ENCODE assay signal across 8 cellular contexts in genomic region chr5:180670586-180671359, GRCh38. TPM values are rescaled to one million over a fixed set of nuclear protein-coding genes. Genes with fewer than 3 reads are reported as not detected.
A peak's percentile ranks its signal among the peaks of the same experiment; 100 is the strongest.
DNase-seq lines count a peak whose midpoint lies in the region; ATAC-seq and TF ChIP-seq lines count a peak whose summit lies in the region.

No MANE protein-coding gene starts in this region.

- intact Hi-C loops in activated CD4-positive, alpha-beta memory T cell treated with anti-CD3 and anti-CD28 coated beads for 36 hours (cut with micrococcal nuclease), result loop anchor here (1.0 to 2.0 kb wide), 2 partner anchors 18 to 48 kb away; no protein-coding TSS in a partner anchor

- H3K9me3 Mint-ChIP-seq in activated CD4-positive, alpha-beta memory T cell treated with anti-CD3 and anti-CD28 coated beads for 36 hours, result no peaks in the 10 kb centered on the region
- H3K9me3 Mint-ChIP-seq in nephron progenitor cell, result no peaks in the 10 kb centered on the region

- no peak for TF ChIP-seq POLR2A in erythroblast (IDR thresholded peaks at IDR 0.05; ENCODE audit: low read length)

- ATAC-seq in esophagus mucosa (no peak), HG02623 (IDR thresholded peaks at IDR 0.05; ENCODE audit: unreplicated experiment) (no peak)

- peaks cover 12% of the 10 kb centered on the region for H3K4me1 Mint-ChIP-seq in activated CD4-positive, alpha-beta memory T cell treated with anti-CD3 and anti-CD28 coated beads for 36 hours (ENCODE audit: low read depth)
- H3K4me1 Mint-ChIP-seq in nephron progenitor cell, result peaks cover 25% of the 10 kb centered on the region

- POLR2A ChIA-PET in activated CD4-positive, alpha-beta memory T cell treated with anti-CD3 and anti-CD28 coated beads for 36 hours (lab: Charles Lee), result no interaction called here

- H3K27ac Mint-ChIP-seq in activated CD4-positive, alpha-beta memory T cell treated with anti-CD3 and anti-CD28 coated beads for 36 hours, result no peak overlapping the region
- H3K27ac Mint-ChIP-seq in nephron progenitor cell, result no peak overlapping the region

- H3K4me3 Mint-ChIP-seq in activated CD4-positive, alpha-beta memory T cell treated with anti-CD3 and anti-CD28 coated beads for 36 hours, result peak overlapping the region; percentile 13
- H3K4me3 Mint-ChIP-seq in nephron progenitor cell, result no peak overlapping the region

- H3K27me3 Mint-ChIP-seq in activated CD4-positive, alpha-beta memory T cell treated with anti-CD3 and anti-CD28 coated beads for 36 hours, result peaks cover 10% of the 10 kb centered on the region
- peaks cover 60% of the 10 kb centered on the region for H3K27me3 Mint-ChIP-seq in nephron progenitor cell (ENCODE audit: low read depth, poor library complexity)

- H3K27ac ChIP-seq in 22Rv1, result no peak overlapping the region

- DNase-seq in GM10266 (ENCODE audit: extremely low spot score) (peak; percentile 71), NCI-H2196 treated with DMSO at 0.1 percent for 48 hours (lab: John Stamatoyannopoulos, UW; ENCODE audit: unreplicated experiment) (peak; percentile 35), erythroblast (lab: John Stamatoyannopoulos, UW) (peak; percentile 71 to 80), nephron progenitor cell (peak; percentile 61)
- DNase-seq in activated CD4-positive, alpha-beta memory T cell treated with anti-CD3 and anti-CD28 coated beads for 36 hours, result peak; percentile 69

- CTCF ChIA-PET in activated CD4-positive, alpha-beta memory T cell treated with anti-CD3 and anti-CD28 coated beads for 36 hours (lab: Charles Lee), result interaction anchor here (0.6 to 1.2 kb wide), 3 partner anchors 9 to 48 kb away, joined by 3 to 4 read pairs (median 3); no protein-coding TSS in a partner anchor

- no peaks in the 10 kb centered on the region for H3K36me3 Mint-ChIP-seq in activated CD4-positive, alpha-beta memory T cell treated with anti-CD3 and anti-CD28 coated beads for 36 hours
- no peaks in the 10 kb centered on the region for H3K36me3 Mint-ChIP-seq in nephron progenitor cell (ENCODE audit: low read depth)

- TF ChIP-seq CTCF in 22Rv1 (IDR thresholded peaks at IDR 0.05) (peak; percentile 91), GM10266 (IDR thresholded peaks at IDR 0.05; ENCODE audit: control insufficient read depth, insufficient read depth, low read depth, missing control alignments) (peak; percentile 74), nephron progenitor cell (IDR thresholded peaks at IDR 0.05) (peak; percentile 80)

RNA-seq across cellular contexts. Expression of gene FLT4, which starts 21.4 kb away (rescaled TPM):
- total RNA-seq in activated CD4-positive, alpha-beta memory T cell treated with anti-CD3 and anti-CD28 coated beads for 36 hours, result 1 to 10 TPM; 1.4 to 2.0 TPM
- 1.9 TPM for total RNA-seq in esophagus mucosa
